ENCODE assay signal across 12 cellular contexts in the genomic region with DNA sequence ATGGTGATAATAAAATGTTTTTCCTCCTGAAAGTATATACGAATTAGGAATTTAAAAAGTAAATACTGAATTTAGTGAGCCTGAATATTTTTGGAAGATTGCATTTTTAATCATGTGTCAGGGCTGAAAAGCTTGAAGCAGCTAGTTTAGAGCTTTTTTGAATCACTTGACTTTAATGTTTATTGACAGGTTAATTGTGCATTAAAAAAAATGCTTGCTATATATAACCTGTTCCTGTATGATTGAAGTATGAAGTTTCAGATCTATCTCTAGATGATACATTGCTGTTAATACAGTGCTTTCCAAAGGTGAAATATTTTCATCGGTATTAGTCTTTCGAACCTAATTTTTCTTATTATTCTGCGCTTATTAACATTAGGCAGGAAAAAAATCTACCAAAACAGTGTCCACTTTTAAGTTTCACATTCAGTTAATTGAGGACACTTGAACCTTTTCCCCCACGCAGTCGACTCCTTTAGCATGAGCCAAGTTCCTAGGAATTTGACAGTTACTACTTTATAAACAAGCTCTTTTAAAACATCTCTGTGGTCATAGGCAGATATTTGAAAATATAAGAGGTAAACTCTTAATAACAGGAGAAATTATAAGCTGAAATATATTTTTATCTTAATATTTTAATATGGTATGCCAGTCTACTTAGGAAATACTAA.
"Had no signal": no experiment of that assay in that cellular context is flagged by ENCODE, and none has a peak within 500 bp of the region (broad histone marks: within the 10 kb centered on the region; RNA-seq: fewer than 3 reads in every experiment).

No MANE protein-coding gene starts in this region.

- ATAC-seq: foreskin keratinocyte; heart left ventricle; left lung; stimulated activated naive CD8-positive, alpha-beta T cell treated with anti-CD3 and anti-CD28 coated beads, Interleukin-15, amount 100 ng/mL, for 72 hours had no signal

- H3K9me3 ChIP-seq: adrenal gland, heart left ventricle, left lung, ovary, thoracic aorta had no signal

- H3K27ac ChIP-seq: adrenal gland, foreskin keratinocyte, heart left ventricle, left lung, ovary, thoracic aorta had no signal

- H3K36me3 ChIP-seq: adrenal gland, ovary, thoracic aorta had no signal

- H3K27me3 ChIP-seq: adrenal gland, foreskin keratinocyte, heart left ventricle, left lung, ovary had no signal

- H3K4me3 ChIP-seq: adrenal gland, heart left ventricle, left lung, ovary, thoracic aorta had no signal

- DNase-seq: activated naive CD4-positive, alpha-beta T cell treated with anti-CD3 and anti-CD28 coated beads, Interleukin-2, amount 10 ng/mL, durations not matched to agents 7 days and 5 days; adrenal gland; erythroblast; foreskin keratinocyte; heart left ventricle; left lung; mesendoderm; ovary; stimulated activated CD4-positive, alpha-beta T cell treated with anti-CD3 and anti-CD28 coated beads, Interleukin-4, amount 100 ng/mL, for 24 hours; stimulated activated naive CD8-positive, alpha-beta T cell treated with anti-CD3 and anti-CD28 coated beads, Interleukin-15, amount 100 ng/mL, for 72 hours; T-helper 2 cell had no signal
